In the genomic region with DNA sequence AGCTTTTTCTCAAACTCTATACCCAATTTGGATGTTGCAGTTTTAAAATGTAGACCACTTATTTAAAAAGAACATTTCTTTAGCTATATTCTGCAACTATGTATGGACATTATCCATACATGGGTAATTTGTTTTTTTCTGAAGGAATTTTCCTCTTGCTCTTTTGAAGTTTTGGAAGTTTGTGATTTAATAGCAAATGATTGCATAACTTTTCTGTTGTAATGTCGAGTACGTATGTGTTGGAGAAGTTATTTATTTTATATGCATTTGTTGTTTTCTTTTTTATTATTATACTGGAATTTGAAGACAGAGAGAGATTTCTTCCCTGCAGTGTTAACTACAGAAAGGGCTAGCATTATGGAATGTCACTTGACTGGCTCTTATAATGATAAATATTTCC, we compare ENCODE assay signal across 26 cellular contexts.
"Had no signal": no experiment of that assay in that cellular context is flagged by ENCODE, and none has a peak within 500 bp of the region (broad histone marks: within the 10 kb centered on the region; RNA-seq: fewer than 3 reads in every experiment).

No MANE protein-coding gene starts in this region.

- H3K27me3 Mint-ChIP-seq: activated B cell treated with CpG ODN at 0.5 μM for 24 hours had no signal

- H3K36me3 Mint-ChIP-seq: activated naive CD4-positive, alpha-beta T cell treated with anti-CD3 and anti-CD28 coated beads, Interleukin-2, amount 50 U/mL, for 24 hours; activated naive CD8-positive, alpha-beta T cell treated with anti-CD3 and anti-CD28 coated beads for 36 hours had no signal

- H3K9me3 ChIP-seq: adrenal gland, body of pancreas, colonic mucosa, esophagus squamous epithelium had no signal

- ATAC-seq: activated CD4-positive, CD25-positive, alpha-beta regulatory T cell treated with anti-CD3 and anti-CD28 coated beads, Interleukin-2, amount 50 U/mL, for 24 hours; activated CD8-positive, alpha-beta T cell treated with anti-CD3 and anti-CD28 coated beads for 36 hours had no signal

- H3K4me3 Mint-ChIP-seq: activated B cell treated with CpG ODN at 0.5 μM for 24 hours; activated CD8-positive, alpha-beta T cell treated with anti-CD3 and anti-CD28 coated beads for 36 hours; activated naive CD4-positive, alpha-beta T cell treated with anti-CD3 and anti-CD28 coated beads for 36 hours; activated naive CD4-positive, alpha-beta T cell treated with anti-CD3 and anti-CD28 coated beads, Interleukin-2, amount 50 U/mL, for 24 hours; activated naive CD8-positive, alpha-beta T cell treated with anti-CD3 and anti-CD28 coated beads for 36 hours; activated naive CD8-positive, alpha-beta T cell treated with anti-CD3 and anti-CD28 coated beads, Interleukin-2, amount 50 U/mL, for 24 hours; activated T-cell treated with anti-CD3 and anti-CD28 coated beads, Interleukin-2, amount 50 U/mL, for 4 hours; activated T-helper 17 cell treated with anti-CD3 and anti-CD28 coated beads, Interleukin-2, amount 50 U/mL, for 72 hours; T-helper 17 cell; T-helper 2 cell treated with Interferon-gamma antibody and Interleukin-4, amounts not matched to agents 5 μg/mL and 100 μg/mL, for 36 hours had no signal

- H3K27ac ChIP-seq: adrenal gland, body of pancreas, colonic mucosa, esophagus squamous epithelium, WERI-Rb-1 had no signal

- H3K4me1 Mint-ChIP-seq: activated naive CD4-positive, alpha-beta T cell treated with anti-CD3 and anti-CD28 coated beads, Interleukin-2, amount 50 U/mL, for 24 hours; activated naive CD8-positive, alpha-beta T cell treated with anti-CD3 and anti-CD28 coated beads for 36 hours; activated naive CD8-positive, alpha-beta T cell treated with anti-CD3 and anti-CD28 coated beads, Interleukin-2, amount 50 U/mL, for 24 hours; activated T-helper 17 cell treated with anti-CD3 and anti-CD28 coated beads, Interleukin-2, amount 50 U/mL, for 72 hours had no signal

- H3K4me3 ChIP-seq: adrenal gland, body of pancreas, colonic mucosa, esophagus squamous epithelium had no signal

- H3K27ac Mint-ChIP-seq: activated B cell treated with CpG ODN at 0.5 μM for 24 hours; activated CD8-positive, alpha-beta T cell treated with anti-CD3 and anti-CD28 coated beads for 36 hours; activated naive CD4-positive, alpha-beta T cell treated with anti-CD3 and anti-CD28 coated beads for 36 hours; activated naive CD4-positive, alpha-beta T cell treated with anti-CD3 and anti-CD28 coated beads, Interleukin-2, amount 50 U/mL, for 24 hours; activated naive CD8-positive, alpha-beta T cell treated with anti-CD3 and anti-CD28 coated beads for 36 hours; activated naive CD8-positive, alpha-beta T cell treated with anti-CD3 and anti-CD28 coated beads, Interleukin-2, amount 50 U/mL, for 24 hours; activated T-helper 17 cell treated with anti-CD3 and anti-CD28 coated beads, Interleukin-2, amount 50 U/mL, for 72 hours; T-helper 17 cell; T-helper 2 cell treated with Interferon-gamma antibody and Interleukin-4, amounts not matched to agents 5 μg/mL and 100 μg/mL, for 36 hours had no signal

- DNase-seq: activated B cell treated with CpG ODN at 0.5 μM for 24 hours; activated CD4-positive, alpha-beta T cell treated with anti-CD3 and anti-CD28 coated beads for 48 hours; activated CD4-positive, alpha-beta T cell treated with anti-CD3 and anti-CD28 coated beads, Interleukin-2, amount 50 U/mL, for 1 hour; activated CD4-positive, alpha-beta T cell treated with anti-CD3 and anti-CD28 coated beads, Interleukin-2, amount 50 U/mL, for 48 hours; activated CD8-positive, alpha-beta memory T cell treated with anti-CD3 and anti-CD28 coated beads for 24 hours; activated CD8-positive, alpha-beta T cell treated with anti-CD3 and anti-CD28 coated beads for 36 hours; activated effector memory CD4-positive, alpha-beta T cell treated with anti-CD3 and anti-CD28 coated beads, Interleukin-2, amount 50 U/mL, for 16 hours; activated naive CD4-positive, alpha-beta T cell treated with anti-CD3 and anti-CD28 coated beads for 36 hours; activated naive CD8-positive, alpha-beta T cell treated with anti-CD3 and anti-CD28 coated beads for 36 hours; activated naive CD8-positive, alpha-beta T cell treated with anti-CD3 and anti-CD28 coated beads, Interleukin-2, amount 50 U/mL, for 24 hours; activated T-cell treated with anti-CD3 and anti-CD28 coated beads, Interleukin-2, amount 50 U/mL, for 4 hours; adrenal gland; aorta; body of pancreas; cerebellar nuclear complex; colonic mucosa; effector CD8-positive, alpha-beta T cell; esophagus squamous epithelium; foreskin melanocyte; T-helper 17 cell; WERI-Rb-1 had no signal

- H3K36me3 ChIP-seq: adrenal gland, colonic mucosa, esophagus squamous epithelium, WERI-Rb-1 had no signal

- H3K9me3 Mint-ChIP-seq: activated B cell treated with CpG ODN at 0.5 μM for 24 hours; activated CD8-positive, alpha-beta T cell treated with anti-CD3 and anti-CD28 coated beads for 36 hours; activated naive CD4-positive, alpha-beta T cell treated with anti-CD3 and anti-CD28 coated beads for 36 hours; activated naive CD4-positive, alpha-beta T cell treated with anti-CD3 and anti-CD28 coated beads, Interleukin-2, amount 50 U/mL, for 24 hours; activated naive CD8-positive, alpha-beta T cell treated with anti-CD3 and anti-CD28 coated beads for 36 hours; activated naive CD8-positive, alpha-beta T cell treated with anti-CD3 and anti-CD28 coated beads, Interleukin-2, amount 50 U/mL, for 24 hours; activated T-cell treated with anti-CD3 and anti-CD28 coated beads, Interleukin-2, amount 50 U/mL, for 4 hours; activated T-helper 17 cell treated with anti-CD3 and anti-CD28 coated beads, Interleukin-2, amount 50 U/mL, for 72 hours; T-helper 2 cell treated with Interferon-gamma antibody and Interleukin-4, amounts not matched to agents 5 μg/mL and 100 μg/mL, for 36 hours had no signal

- H3K4me1 ChIP-seq: adrenal gland, colonic mucosa, esophagus squamous epithelium had no signal

- FAIRE-seq: endometrium had no signal

- H3K27me3 ChIP-seq: adrenal gland, body of pancreas, colonic mucosa, esophagus squamous epithelium had no signal
